ENCODE assay signal across 20 cellular contexts in the genomic region with DNA sequence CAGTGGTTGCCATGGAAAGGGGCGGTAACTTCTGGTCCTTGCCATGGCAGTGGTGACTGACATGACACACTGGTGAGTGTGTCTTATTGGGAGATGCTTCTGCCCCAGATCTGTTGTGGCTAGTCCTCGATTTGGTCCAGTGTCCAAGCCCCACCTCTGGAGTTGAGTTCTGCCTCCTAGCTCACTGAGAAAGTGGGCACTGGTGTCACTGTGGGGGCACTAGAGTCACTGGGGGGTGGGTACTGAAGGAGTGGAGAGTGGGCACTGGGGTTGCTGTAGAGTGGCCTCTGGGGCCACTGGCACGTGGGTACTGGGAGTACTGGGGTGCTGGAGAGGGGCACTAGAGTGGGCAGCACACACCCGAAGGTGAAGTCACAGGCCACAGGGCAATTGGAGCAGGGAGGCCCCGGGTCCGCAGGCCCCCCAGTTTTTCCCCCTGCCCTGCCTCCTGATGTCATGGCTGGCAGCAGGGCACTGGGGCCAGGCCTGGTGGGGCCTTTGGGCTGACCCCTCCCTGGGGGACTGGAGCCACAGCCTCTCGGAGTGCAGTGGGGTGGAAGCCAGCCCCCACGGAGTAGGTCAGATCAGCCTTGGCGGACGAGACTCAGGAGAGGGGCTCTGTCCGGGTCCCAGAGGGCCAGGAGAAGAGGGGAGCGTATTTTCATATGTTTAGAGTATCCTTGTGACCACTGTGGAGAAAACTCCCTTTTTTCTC.
DNase-seq lines count a peak whose midpoint lies in the region; ATAC-seq, FAIRE-seq and TF ChIP-seq lines count a peak whose summit lies in the region.
"Had no signal": no experiment of that assay in that cellular context is flagged by ENCODE, and none has a peak within 500 bp of the region (broad histone marks: within the 10 kb centered on the region; RNA-seq: fewer than 3 reads in every experiment).

No MANE protein-coding gene starts in this region.

- no peaks in the 10 kb centered on the region for H3K36me3 ChIP-seq in MG63
- no peaks in the 10 kb centered on the region for H3K36me3 ChIP-seq in ovary

- TF ChIP-seq RAD21 in A549 (conservative IDR thresholded peaks at IDR 0.05 in 1 of 2, IDR thresholded peaks at IDR 0.05 in 1 of 2) = no peak

- H3K27me3 ChIP-seq in MG63 (no peaks in the 10 kb centered on the region), ovary (no peaks in the 10 kb centered on the region)

- TF ChIP-seq EP300 in A549 (IDR thresholded peaks at IDR 0.05) = no peak
- no peak for TF ChIP-seq EP300 in ovary (IDR thresholded peaks at IDR 0.05)

- no peak overlapping the region for H3K4me3 ChIP-seq in A549
- H3K4me3 ChIP-seq in MG63 = no peak overlapping the region
- no peak overlapping the region for H3K4me3 ChIP-seq in ovary
- H3K4me3 ChIP-seq: skin epidermis had no signal

- DNase-seq in A549 (ENCODE audit: low read depth in 1 of 2, low spot score in 1 of 2) (peak; percentile 7 to 10), MG63 (peak; percentile 15), iPS-NIHi11 (ENCODE audit: low spot score) (peak; percentile 4), ovary (peak in 3 of 5 donors; percentile 3 to 11 (median 7)), COLO668 (lab: John Stamatoyannopoulos, UW; ENCODE audit: unreplicated experiment) (no peak), superior temporal gyrus (ENCODE audit: extremely low spot score) (no peak)
- DNase-seq: activated CD4-positive, alpha-beta T cell treated with anti-CD3 and anti-CD28 coated beads, Interleukin-2, amount 50 U/mL, for 48 hours; activated CD4-positive, CD25-positive, alpha-beta regulatory T cell; activated naive CD8-positive, alpha-beta T cell treated with anti-CD3 and anti-CD28 coated beads, Interleukin-2, amount 50 U/mL, for 24 hours; cerebellar nuclear complex; effector CD8-positive, alpha-beta T cell; foreskin keratinocyte; NCI-H1105; NCI-H2081; NCI-H345; NCI-H82; T1000 had no signal

- TF ChIP-seq POLR2A in A549 (IDR thresholded peaks at IDR 0.05; ENCODE audit: low read length) = no peak
- no peak for TF ChIP-seq POLR2A in ovary (IDR thresholded peaks at IDR 0.05)

- H3K27ac ChIP-seq in A549 (no peak overlapping the region), ovary (no peak overlapping the region)
- H3K27ac ChIP-seq: foreskin keratinocyte, HL-60, skin epidermis had no signal

- ATAC-seq in A549 = peak in 1 of 2 experiments; percentile 50; a peak in 3 of 6 replicates
- no peak for ATAC-seq in HG02678 (IDR thresholded peaks at IDR 0.05; ENCODE audit: unreplicated experiment)
- ATAC-seq: activated naive CD8-positive, alpha-beta T cell treated with anti-CD3 and anti-CD28 coated beads, Interleukin-2, amount 50 U/mL, for 24 hours; foreskin keratinocyte had no signal

- H3K4me1 ChIP-seq in A549 (no peaks in the 10 kb centered on the region), ovary (ENCODE audit: insufficient read depth) (no peaks in the 10 kb centered on the region)
- H3K4me1 ChIP-seq: foreskin keratinocyte had no signal

- POLR2A ChIA-PET in A549 (lab: Yijun Ruan, JAX) = no interaction called here

- WGBS in A549 (ENCODE audit: missing lambda C conversion rate) = 54% methylated on average over 7 of the region's 12 CpGs
- 60 to 72% (median 64%) methylated on average over 12 of the region's 12 CpGs for WGBS in ovary, 3 donors

- CTCF ChIA-PET in A549 (lab: Yijun Ruan, JAX) = no interaction called here

- H3K9me3 ChIP-seq in A549 (no peaks in the 10 kb centered on the region), MG63 (no peaks in the 10 kb centered on the region), ovary (no peaks in the 10 kb centered on the region)

- no peak overlapping the region for H3K4me2 ChIP-seq in A549

- FAIRE-seq in A549 (lab: Jason Lieb, UNC) = no peak

- intact Hi-C loops in ovary (cut with DNase I) = no loop called here

- no peak for TF ChIP-seq CTCF in A549 (IDR thresholded peaks at IDR 0.05)
- TF ChIP-seq CTCF in ovary (IDR thresholded peaks at IDR 0.05) = no peak

TF ChIP-seq in A549, 52 proteins besides CTCF, POLR2A, EP300 and RAD21:
- TF ChIP-seq RFX5 (IDR thresholded peaks at IDR 0.05) (no peak), TFCP2L1 (CRISPR knock-in tag; IDR thresholded peaks at IDR 0.05) (no peak), HOXA7 (CRISPR knock-in tag; IDR thresholded peaks at IDR 0.05) (no peak)

Comparison
In these comparisons a context has a peak if more than half of its experiments do, and no peak if none do; other contexts are left out.
1. DNase-seq: peak in A549 (2 of 2), MG63 (single experiment), iPS-NIHi11 (single experiment) and ovary (3 of 5); none in COLO668 (single experiment) and superior temporal gyrus (single experiment).